1 cellular context compared by ENCODE assay signal in the genomic region with DNA sequence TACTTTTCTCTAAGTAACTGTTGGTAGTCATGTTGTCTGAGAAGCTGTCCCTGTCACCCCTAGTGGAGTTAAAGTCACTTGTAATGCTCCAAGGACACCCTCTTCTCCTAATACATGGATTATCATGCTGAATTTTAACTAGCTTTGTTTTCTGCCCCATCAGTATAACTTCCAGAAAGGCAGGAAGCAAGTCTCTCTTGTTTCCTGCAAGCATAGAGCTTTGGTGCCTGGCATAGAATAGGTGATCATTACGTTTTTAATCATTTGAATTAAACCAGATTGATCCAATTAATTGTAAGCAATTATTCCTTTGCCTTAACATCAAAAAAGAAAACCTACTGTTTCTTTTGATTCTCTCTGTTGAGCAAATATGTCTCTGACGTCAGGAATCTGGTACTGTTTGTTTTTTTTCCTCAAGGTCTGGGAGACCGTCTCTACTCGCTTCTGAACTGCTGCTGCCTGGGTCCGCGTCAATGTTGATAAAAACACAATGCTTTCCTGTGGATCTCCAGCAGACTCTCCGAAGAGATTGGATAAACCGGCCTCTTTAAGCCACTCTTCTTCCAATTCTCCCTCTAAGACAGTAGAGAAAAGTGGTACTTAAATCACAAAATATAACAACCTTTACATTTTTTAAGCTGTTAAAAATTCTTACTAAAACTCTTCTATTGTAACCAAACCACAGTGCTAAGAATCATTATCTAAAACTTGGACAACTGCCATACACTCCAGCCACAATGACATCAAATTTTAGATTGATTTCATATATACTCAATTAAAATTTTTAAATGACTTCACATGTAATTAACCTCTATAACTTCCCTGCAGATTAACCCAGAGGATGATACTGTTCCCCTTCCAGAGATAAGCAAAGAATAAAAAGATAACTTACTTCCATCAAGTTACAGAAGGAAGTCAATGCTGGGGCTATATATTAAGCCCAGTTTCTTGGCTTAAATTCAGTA.
TF ChIP-seq lines count a peak whose summit lies in the region.

No MANE protein-coding gene starts in this region.

TF ChIP-seq in HepG2, 621 proteins besides CTCF, POLR2A, EP300 and RAD21 (continued from another document and continues in another):
- TF ChIP-seq, protein P1, sequence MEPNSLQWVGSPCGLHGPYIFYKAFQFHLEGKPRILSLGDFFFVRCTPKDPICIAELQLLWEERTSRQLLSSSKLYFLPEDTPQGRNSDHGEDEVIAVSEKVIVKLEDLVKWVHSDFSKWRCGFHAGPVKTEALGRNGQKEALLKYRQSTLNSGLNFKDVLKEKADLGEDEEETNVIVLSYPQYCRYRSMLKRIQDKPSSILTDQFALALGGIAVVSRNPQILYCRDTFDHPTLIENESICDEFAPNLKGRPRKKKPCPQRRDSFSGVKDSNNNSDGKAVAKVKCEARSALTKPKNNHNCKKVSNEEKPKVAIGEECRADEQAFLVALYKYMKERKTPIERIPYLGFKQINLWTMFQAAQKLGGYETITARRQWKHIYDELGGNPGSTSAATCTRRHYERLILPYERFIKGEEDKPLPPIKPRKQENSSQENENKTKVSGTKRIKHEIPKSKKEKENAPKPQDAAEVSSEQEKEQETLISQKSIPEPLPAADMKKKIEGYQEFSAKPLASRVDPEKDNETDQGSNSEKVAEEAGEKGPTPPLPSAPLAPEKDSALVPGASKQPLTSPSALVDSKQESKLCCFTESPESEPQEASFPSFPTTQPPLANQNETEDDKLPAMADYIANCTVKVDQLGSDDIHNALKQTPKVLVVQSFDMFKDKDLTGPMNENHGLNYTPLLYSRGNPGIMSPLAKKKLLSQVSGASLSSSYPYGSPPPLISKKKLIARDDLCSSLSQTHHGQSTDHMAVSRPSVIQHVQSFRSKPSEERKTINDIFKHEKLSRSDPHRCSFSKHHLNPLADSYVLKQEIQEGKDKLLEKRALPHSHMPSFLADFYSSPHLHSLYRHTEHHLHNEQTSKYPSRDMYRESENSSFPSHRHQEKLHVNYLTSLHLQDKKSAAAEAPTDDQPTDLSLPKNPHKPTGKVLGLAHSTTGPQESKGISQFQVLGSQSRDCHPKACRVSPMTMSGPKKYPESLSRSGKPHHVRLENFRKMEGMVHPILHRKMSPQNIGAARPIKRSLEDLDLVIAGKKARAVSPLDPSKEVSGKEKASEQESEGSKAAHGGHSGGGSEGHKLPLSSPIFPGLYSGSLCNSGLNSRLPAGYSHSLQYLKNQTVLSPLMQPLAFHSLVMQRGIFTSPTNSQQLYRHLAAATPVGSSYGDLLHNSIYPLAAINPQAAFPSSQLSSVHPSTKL (CRISPR knock-in tag; IDR thresholded peaks at IDR 0.05): peak; percentile 88
- no peak for TF ChIP-seq NR1H2 (CRISPR knock-in tag; IDR thresholded peaks at IDR 0.05; ENCODE audit: borderline replicate concordance, low read depth)
- TF ChIP-seq FOXP1 (IDR thresholded peaks at IDR 0.05): no peak
- TF ChIP-seq FOXP1 (CRISPR knock-in tag; IDR thresholded peaks at IDR 0.05): peak; percentile 35; the same call in 1 of the 2 replicates
- TF ChIP-seq ZNF841 (CRISPR knock-in tag; IDR thresholded peaks at IDR 0.05; ENCODE audit: borderline replicate concordance): no peak
- TF ChIP-seq, protein P2, sequence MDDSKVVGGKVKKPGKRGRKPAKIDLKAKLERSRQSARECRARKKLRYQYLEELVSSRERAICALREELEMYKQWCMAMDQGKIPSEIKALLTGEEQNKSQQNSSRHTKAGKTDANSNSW (CRISPR knock-in tag; IDR thresholded peaks at IDR 0.05; ENCODE audit: borderline replicate concordance): no peak
- no peak for TF ChIP-seq ZNF720 (CRISPR knock-in tag; IDR thresholded peaks at IDR 0.05)
- no peak for TF ChIP-seq SOX6 (IDR thresholded peaks at IDR 0.05)
- TF ChIP-seq SOX6 (CRISPR knock-in tag; IDR thresholded peaks at IDR 0.05): peak; percentile 84
- peak; percentile 52; the same call in 1 of the 2 replicates for TF ChIP-seq ZMYM4 (CRISPR knock-in tag; IDR thresholded peaks at IDR 0.05)
- TF ChIP-seq, protein P3, sequence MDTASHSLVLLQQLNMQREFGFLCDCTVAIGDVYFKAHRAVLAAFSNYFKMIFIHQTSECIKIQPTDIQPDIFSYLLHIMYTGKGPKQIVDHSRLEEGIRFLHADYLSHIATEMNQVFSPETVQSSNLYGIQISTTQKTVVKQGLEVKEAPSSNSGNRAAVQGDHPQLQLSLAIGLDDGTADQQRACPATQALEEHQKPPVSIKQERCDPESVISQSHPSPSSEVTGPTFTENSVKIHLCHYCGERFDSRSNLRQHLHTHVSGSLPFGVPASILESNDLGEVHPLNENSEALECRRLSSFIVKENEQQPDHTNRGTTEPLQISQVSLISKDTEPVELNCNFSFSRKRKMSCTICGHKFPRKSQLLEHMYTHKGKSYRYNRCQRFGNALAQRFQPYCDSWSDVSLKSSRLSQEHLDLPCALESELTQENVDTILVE (CRISPR knock-in tag; IDR thresholded peaks at IDR 0.05): 0 out of 2 replicates have a peak, but pooled peaks have one; percentile 0
- TF ChIP-seq ZNF546 (CRISPR knock-in tag; conservative IDR thresholded peaks at IDR 0.05): no peak
- no peak for TF ChIP-seq THYN1 (CRISPR knock-in tag; IDR thresholded peaks at IDR 0.05; ENCODE audit: borderline replicate concordance, low read depth)
- peak; percentile 29; the same call in 1 of the 2 replicates for TF ChIP-seq TCF7 (IDR thresholded peaks at IDR 0.05; ENCODE audit: low read depth)
- TF ChIP-seq ARID2 (CRISPR knock-in tag; IDR thresholded peaks at IDR 0.05; ENCODE audit: borderline replicate concordance): 0 out of 2 replicates have a peak, but pooled peaks have one; percentile 50
- no peak for TF ChIP-seq ZNF225 (CRISPR knock-in tag; IDR thresholded peaks at IDR 0.05)
- peak; percentile 44; the same call in 1 of the 2 replicates for TF ChIP-seq RCOR2 (CRISPR knock-in tag; IDR thresholded peaks at IDR 0.05)
- TF ChIP-seq, protein P4, sequence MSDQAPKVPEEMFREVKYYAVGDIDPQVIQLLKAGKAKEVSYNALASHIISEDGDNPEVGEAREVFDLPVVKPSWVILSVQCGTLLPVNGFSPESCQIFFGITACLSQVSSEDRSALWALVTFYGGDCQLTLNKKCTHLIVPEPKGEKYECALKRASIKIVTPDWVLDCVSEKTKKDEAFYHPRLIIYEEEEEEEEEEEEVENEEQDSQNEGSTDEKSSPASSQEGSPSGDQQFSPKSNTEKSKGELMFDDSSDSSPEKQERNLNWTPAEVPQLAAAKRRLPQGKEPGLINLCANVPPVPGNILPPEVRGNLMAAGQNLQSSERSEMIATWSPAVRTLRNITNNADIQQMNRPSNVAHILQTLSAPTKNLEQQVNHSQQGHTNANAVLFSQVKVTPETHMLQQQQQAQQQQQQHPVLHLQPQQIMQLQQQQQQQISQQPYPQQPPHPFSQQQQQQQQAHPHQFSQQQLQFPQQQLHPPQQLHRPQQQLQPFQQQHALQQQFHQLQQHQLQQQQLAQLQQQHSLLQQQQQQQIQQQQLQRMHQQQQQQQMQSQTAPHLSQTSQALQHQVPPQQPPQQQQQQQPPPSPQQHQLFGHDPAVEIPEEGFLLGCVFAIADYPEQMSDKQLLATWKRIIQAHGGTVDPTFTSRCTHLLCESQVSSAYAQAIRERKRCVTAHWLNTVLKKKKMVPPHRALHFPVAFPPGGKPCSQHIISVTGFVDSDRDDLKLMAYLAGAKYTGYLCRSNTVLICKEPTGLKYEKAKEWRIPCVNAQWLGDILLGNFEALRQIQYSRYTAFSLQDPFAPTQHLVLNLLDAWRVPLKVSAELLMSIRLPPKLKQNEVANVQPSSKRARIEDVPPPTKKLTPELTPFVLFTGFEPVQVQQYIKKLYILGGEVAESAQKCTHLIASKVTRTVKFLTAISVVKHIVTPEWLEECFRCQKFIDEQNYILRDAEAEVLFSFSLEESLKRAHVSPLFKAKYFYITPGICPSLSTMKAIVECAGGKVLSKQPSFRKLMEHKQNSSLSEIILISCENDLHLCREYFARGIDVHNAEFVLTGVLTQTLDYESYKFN (CRISPR knock-in tag; conservative IDR thresholded peaks at IDR 0.05): peak; percentile 61
- TF ChIP-seq, protein P5, sequence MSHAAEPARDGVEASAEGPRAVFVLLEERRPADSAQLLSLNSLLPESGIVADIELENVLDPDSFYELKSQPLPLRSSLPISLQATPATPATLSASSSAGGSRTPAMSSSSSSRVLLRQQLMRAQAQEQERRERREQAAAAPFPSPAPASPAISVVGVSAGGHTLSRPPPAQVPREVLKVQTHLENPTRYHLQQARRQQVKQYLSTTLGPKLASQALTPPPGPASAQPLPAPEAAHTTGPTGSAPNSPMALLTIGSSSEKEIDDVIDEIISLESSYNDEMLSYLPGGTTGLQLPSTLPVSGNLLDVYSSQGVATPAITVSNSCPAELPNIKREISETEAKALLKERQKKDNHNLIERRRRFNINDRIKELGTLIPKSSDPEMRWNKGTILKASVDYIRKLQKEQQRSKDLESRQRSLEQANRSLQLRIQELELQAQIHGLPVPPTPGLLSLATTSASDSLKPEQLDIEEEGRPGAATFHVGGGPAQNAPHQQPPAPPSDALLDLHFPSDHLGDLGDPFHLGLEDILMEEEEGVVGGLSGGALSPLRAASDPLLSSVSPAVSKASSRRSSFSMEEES (CRISPR knock-in tag; IDR thresholded peaks at IDR 0.05): no peak; the same call in 1 of the 2 replicates
- peak; percentile 75 for TF ChIP-seq ATF1 (CRISPR knock-in tag; IDR thresholded peaks at IDR 0.05)
- TF ChIP-seq GFI1 (CRISPR knock-in tag; IDR thresholded peaks at IDR 0.05; ENCODE audit: borderline replicate concordance): peak; percentile 71
- TF ChIP-seq SALL1 (CRISPR knock-in tag; IDR thresholded peaks at IDR 0.05): peak; percentile 45; the same call in 1 of the 2 replicates
- TF ChIP-seq MED1 (CRISPR knock-in tag; IDR thresholded peaks at IDR 0.05): peak; percentile 56; the same call in 1 of the 2 replicates
- TF ChIP-seq SAP130 (CRISPR knock-in tag; IDR thresholded peaks at IDR 0.05; ENCODE audit: low read depth): peak; percentile 49; the same call in 1 of the 2 replicates
- TF ChIP-seq GATAD2A (CRISPR knock-in tag; IDR thresholded peaks at IDR 0.05): peak; percentile 87
- TF ChIP-seq ZNF383 (CRISPR knock-in tag; IDR thresholded peaks at IDR 0.05; ENCODE audit: borderline replicate concordance): no peak
- TF ChIP-seq, protein P6, sequence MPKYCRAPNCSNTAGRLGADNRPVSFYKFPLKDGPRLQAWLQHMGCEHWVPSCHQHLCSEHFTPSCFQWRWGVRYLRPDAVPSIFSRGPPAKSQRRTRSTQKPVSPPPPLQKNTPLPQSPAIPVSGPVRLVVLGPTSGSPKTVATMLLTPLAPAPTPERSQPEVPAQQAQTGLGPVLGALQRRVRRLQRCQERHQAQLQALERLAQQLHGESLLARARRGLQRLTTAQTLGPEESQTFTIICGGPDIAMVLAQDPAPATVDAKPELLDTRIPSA (CRISPR knock-in tag; IDR thresholded peaks at IDR 0.05; ENCODE audit: borderline replicate concordance): 0 out of 2 replicates have a peak, but pooled peaks have one; percentile 37
- no peak; the same call in 1 of the 2 replicates for TF ChIP-seq ZNF557 (CRISPR knock-in tag; IDR thresholded peaks at IDR 0.05)
- TF ChIP-seq, protein P7, sequence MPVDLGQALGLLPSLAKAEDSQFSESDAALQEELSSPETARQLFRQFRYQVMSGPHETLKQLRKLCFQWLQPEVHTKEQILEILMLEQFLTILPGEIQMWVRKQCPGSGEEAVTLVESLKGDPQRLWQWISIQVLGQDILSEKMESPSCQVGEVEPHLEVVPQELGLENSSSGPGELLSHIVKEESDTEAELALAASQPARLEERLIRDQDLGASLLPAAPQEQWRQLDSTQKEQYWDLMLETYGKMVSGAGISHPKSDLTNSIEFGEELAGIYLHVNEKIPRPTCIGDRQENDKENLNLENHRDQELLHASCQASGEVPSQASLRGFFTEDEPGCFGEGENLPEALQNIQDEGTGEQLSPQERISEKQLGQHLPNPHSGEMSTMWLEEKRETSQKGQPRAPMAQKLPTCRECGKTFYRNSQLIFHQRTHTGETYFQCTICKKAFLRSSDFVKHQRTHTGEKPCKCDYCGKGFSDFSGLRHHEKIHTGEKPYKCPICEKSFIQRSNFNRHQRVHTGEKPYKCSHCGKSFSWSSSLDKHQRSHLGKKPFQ (CRISPR knock-in tag; IDR thresholded peaks at IDR 0.05; ENCODE audit: insufficient replicate concordance): peak; percentile 41
- TF ChIP-seq ZNF468 (CRISPR knock-in tag; IDR thresholded peaks at IDR 0.05): no peak
- no peak for TF ChIP-seq SIN3B (IDR thresholded peaks at IDR 0.05; ENCODE audit: low read length)
- no peak for TF ChIP-seq ZNF550 (CRISPR knock-in tag; IDR thresholded peaks at IDR 0.05; ENCODE audit: borderline replicate concordance)
- TF ChIP-seq, protein P8, sequence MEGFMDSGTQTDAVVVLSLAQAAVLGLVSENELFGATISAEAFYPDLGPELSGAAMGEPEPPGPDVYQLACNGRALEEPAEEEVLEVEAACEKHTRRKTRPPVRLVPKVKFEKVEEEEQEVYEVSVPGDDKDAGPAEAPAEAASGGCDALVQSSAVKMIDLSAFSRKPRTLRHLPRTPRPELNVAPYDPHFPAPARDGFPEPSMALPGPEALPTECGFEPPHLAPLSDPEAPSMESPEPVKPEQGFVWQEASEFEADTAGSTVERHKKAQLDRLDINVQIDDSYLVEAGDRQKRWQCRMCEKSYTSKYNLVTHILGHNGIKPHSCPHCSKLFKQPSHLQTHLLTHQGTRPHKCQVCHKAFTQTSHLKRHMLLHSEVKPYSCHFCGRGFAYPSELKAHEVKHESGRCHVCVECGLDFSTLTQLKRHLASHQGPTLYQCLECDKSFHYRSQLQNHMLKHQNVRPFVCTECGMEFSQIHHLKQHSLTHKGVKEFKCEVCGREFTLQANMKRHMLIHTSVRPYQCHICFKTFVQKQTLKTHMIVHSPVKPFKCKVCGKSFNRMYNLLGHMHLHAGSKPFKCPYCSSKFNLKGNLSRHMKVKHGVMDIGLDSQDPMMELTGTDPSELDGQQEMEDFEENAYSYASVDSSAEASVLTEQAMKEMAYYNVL (CRISPR knock-in tag; IDR thresholded peaks at IDR 0.05; ENCODE audit: borderline replicate concordance): peak; percentile 81; the same call in 1 of the 2 replicates
- no peak for TF ChIP-seq PAWR (CRISPR knock-in tag; IDR thresholded peaks at IDR 0.05; ENCODE audit: borderline replicate concordance)
- TF ChIP-seq POLR2G (IDR thresholded peaks at IDR 0.05; ENCODE audit: low read depth, low read length): no peak
- TF ChIP-seq KLF16 (CRISPR knock-in tag; IDR thresholded peaks at IDR 0.05): peak in 1 of 2 experiments; percentile 42; a peak in 1 of 4 replicates
- TF ChIP-seq SOX5 (CRISPR knock-in tag; IDR thresholded peaks at IDR 0.05; ENCODE audit: borderline replicate concordance): peak; percentile 71; the same call in 1 of the 2 replicates
- TF ChIP-seq, protein P9, sequence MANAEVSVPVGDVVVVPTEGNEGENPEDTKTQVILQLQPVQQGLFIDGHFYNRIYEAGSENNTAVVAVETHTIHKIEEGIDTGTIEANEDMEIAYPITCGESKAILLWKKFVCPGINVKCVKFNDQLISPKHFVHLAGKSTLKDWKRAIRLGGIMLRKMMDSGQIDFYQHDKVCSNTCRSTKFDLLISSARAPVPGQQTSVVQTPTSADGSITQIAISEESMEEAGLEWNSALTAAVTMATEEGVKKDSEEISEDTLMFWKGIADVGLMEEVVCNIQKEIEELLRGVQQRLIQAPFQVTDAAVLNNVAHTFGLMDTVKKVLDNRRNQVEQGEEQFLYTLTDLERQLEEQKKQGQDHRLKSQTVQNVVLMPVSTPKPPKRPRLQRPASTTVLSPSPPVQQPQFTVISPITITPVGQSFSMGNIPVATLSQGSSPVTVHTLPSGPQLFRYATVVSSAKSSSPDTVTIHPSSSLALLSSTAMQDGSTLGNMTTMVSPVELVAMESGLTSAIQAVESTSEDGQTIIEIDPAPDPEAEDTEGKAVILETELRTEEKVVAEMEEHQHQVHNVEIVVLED (CRISPR knock-in tag; IDR thresholded peaks at IDR 0.05; ENCODE audit: borderline replicate concordance): no peak
- TF ChIP-seq MTA3 (CRISPR knock-in tag; IDR thresholded peaks at IDR 0.05): no peak
- TF ChIP-seq REL (CRISPR knock-in tag; conservative IDR thresholded peaks at IDR 0.05): no peak
- TF ChIP-seq NKX3-1 (CRISPR knock-in tag; IDR thresholded peaks at IDR 0.05): no peak
